Comparison of ENCODE assay signal across 16 cellular contexts in the genomic region with DNA sequence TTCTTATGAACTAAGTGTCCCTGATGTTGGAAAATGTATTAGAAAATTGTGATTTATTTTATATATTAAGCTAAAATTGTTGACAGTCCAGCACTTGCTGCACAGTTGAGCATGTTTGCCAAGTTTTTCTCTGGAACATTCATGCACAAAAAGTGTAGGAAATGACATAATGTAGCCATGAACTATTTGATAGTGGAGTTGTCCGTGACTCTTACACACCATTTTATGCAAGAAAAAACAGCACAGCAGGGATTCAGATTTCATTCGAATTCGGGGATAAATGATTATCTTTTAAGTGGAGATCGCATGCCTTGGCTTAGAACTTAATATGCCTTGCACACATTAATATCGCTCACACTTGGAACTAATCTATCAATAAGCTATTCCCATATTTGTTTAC.
DNase-seq lines count a peak whose midpoint lies in the region; ATAC-seq, FAIRE-seq and TF ChIP-seq lines count a peak whose summit lies in the region.
"Had no signal": no experiment of that assay in that cellular context is flagged by ENCODE, and none has a peak within 500 bp of the region (broad histone marks: within the 10 kb centered on the region; RNA-seq: fewer than 3 reads in every experiment).

No MANE protein-coding gene starts in this region.

- no peaks in the 10 kb centered on the region for H3F3A ChIP-seq in PC-3 (ENCODE audit: low read length, unreplicated experiment)

- H3K36me3 ChIP-seq in bronchial epithelial cell (ENCODE audit: control insufficient read depth, insufficient read depth, low read length) (no peaks in the 10 kb centered on the region), PC-3 (ENCODE audit: low read depth, low read length) (no peaks in the 10 kb centered on the region), mesendoderm (ENCODE audit: control insufficient read depth, insufficient read depth, low read length) (no peaks in the 10 kb centered on the region)

- CTCF ChIA-PET in PC-3 (lab: Charles Lee), result no interaction called here

- no peak overlapping the region for H2AK5ac ChIP-seq in mesendoderm (ENCODE audit: low read length)

- H4K5ac ChIP-seq in mesendoderm (ENCODE audit: low read length), result no peak overlapping the region

- H3K4me2 ChIP-seq in PC-3 (ENCODE audit: low read length) (no peak overlapping the region), mesendoderm (ENCODE audit: low read length) (no peak overlapping the region)
- H3K4me2 ChIP-seq: GM23338 had no signal

- H2BK5ac ChIP-seq in mesendoderm (ENCODE audit: low read length), result no peak overlapping the region

- TF ChIP-seq CTCF in bronchial epithelial cell (IDR thresholded peaks at IDR 0.05; ENCODE audit: insufficient read depth, low read length, severe bottlenecking) (no peak), fibroblast of pulmonary artery (IDR thresholded peaks at IDR 0.05; ENCODE audit: low read length, missing control alignments) (no peak), PC-3 (conservative IDR thresholded peaks at IDR 0.05; ENCODE audit: low read depth, low read length) (no peak)

- no peaks in the 10 kb centered on the region for H4K20me1 ChIP-seq in PC-3 (ENCODE audit: low read length)

- no peak overlapping the region for H3K9ac ChIP-seq in PC-3 (ENCODE audit: low read length)
- H3K9ac ChIP-seq in mesendoderm (ENCODE audit: low read length), result no peak overlapping the region

- H3K79me2 ChIP-seq in PC-3 (ENCODE audit: low read length), result no peaks in the 10 kb centered on the region
- H3K79me2 ChIP-seq in mesendoderm (ENCODE audit: control insufficient read depth, insufficient read depth, low read length), result no peaks in the 10 kb centered on the region

- H3K4me3 ChIP-seq in bronchial epithelial cell (ENCODE audit: low read depth, low read length) (no peak overlapping the region), fibroblast of pulmonary artery (replicated peaks; ENCODE audit: low read depth, low read length) (no peak overlapping the region), PC-3 (ENCODE audit: low read length) (no peak overlapping the region), mesendoderm (ENCODE audit: low read length) (no peak overlapping the region)
- H3K4me3 ChIP-seq: GM23338 had no signal

- H2BK120ac ChIP-seq in mesendoderm (ENCODE audit: low read depth, low read length), result no peak overlapping the region

- H2BK15ac ChIP-seq in mesendoderm (replicated peaks; ENCODE audit: low read depth), result no peak overlapping the region

- no peak overlapping the region for H4K8ac ChIP-seq in mesendoderm (ENCODE audit: low read depth, low read length)

- H3K27ac ChIP-seq in PC-3 (ENCODE audit: low read length), result no peak overlapping the region
- H3K27ac ChIP-seq in mesendoderm (ENCODE audit: low read depth, low read length), result no peak overlapping the region

- POLR2A ChIA-PET in PC-3 (lab: Charles Lee; ENCODE audit: unreplicated experiment), result no interaction called here

- H3K9me3 ChIP-seq in PC-3 (ENCODE audit: low read length), result no peaks in the 10 kb centered on the region

- FAIRE-seq in HTR-8/SVneo (lab: Jason Lieb, UNC), result peak; percentile 42
- no peak for FAIRE-seq in bronchial epithelial cell (lab: Jason Lieb, UNC)
- FAIRE-seq: GM19239 had no signal

- no peak overlapping the region for H3K56ac ChIP-seq in mesendoderm (ENCODE audit: low read length)

- H3K18ac ChIP-seq in mesendoderm (ENCODE audit: low read length), result no peak overlapping the region

- WGBS in mesendoderm (ENCODE audit: extremely low coverage, insufficient coverage, low lambda C conversion rate), result no CpG with 5 or more reads among the region's 5 CpGs

- no peaks in the 10 kb centered on the region for H3K27me3 ChIP-seq in bronchial epithelial cell (ENCODE audit: control insufficient read depth, insufficient read depth, low read length)
- H3K27me3 ChIP-seq in PC-3 (ENCODE audit: low read length), result peaks cover 62% of the 10 kb centered on the region
- no peaks in the 10 kb centered on the region for H3K27me3 ChIP-seq in mesendoderm (ENCODE audit: insufficient read depth, low read length, poor library complexity)

- no peak for ATAC-seq in PC-3
- ATAC-seq: GM23338 had no signal

- DNase-seq in HTR-8/SVneo (ENCODE audit: insufficient read length, low spot score) (no peak), bronchial epithelial cell (ENCODE audit: low read depth) (peak; percentile 23), fibroblast of pulmonary artery (ENCODE audit: low read depth) (peak; percentile 67), PC-3 (no peak), mesendoderm (no peak), NCI-H1417 (lab: John Stamatoyannopoulos, UW) (no peak)
- no peak for DNase-seq in activated T-cell treated with anti-CD3 and anti-CD28 coated beads, Interleukin-2, amount 50 U/mL, for 48 hours
- DNase-seq: DMS79 treated with DMSO at 0.1 percent for 48 hours; MM.1S; NCI-H1092; NCI-H1694; NCI-H748 treated with DMSO at 0.1 percent for 48 hours; NK-92 treated with Interleukin-12 subunit alpha and Interleukin-12 subunit beta, amount 100 ng/mL, for 24 hours; SHP77 had no signal

- no peak overlapping the region for H2AFZ ChIP-seq in PC-3 (ENCODE audit: low read length)
- H2AFZ ChIP-seq: GM23338 had no signal

- H3K4me1 ChIP-seq in PC-3 (ENCODE audit: insufficient read depth, low read length) (no peaks in the 10 kb centered on the region), mesendoderm (ENCODE audit: control insufficient read depth, low read depth, low read length) (peaks cover 2% of the 10 kb centered on the region)

- BruUV-seq in PC-3 (replicated peaks; lab: Mats Ljungman, UMichigan), result no TSS peak

- no peak overlapping the region for H3K23ac ChIP-seq in mesendoderm (ENCODE audit: low read length)

- intact Hi-C loops in PC-3 (cut with micrococcal nuclease), result loop anchor here (1.0 to 10.0 kb wide), 3 partner anchors 352 to 464 kb away; no protein-coding TSS in a partner anchor

- H3K9me2 ChIP-seq in PC-3 (replicated peaks; ENCODE audit: low read length), result no peaks in the 10 kb centered on the region

- H3K4ac ChIP-seq in mesendoderm (ENCODE audit: low read depth, low read length), result no peak overlapping the region

- no peaks in the 10 kb centered on the region for H3K79me1 ChIP-seq in mesendoderm (ENCODE audit: low read length)

Comparison
In these comparisons a context has a peak if more than half of its experiments do, and no peak if none do; other contexts are left out.
1. DNase-seq: peak in bronchial epithelial cell (single experiment) and fibroblast of pulmonary artery (single experiment); none in HTR-8/SVneo (single experiment), activated T-cell treated with anti-CD3 and anti-CD28 coated beads, Interleukin-2, amount 50 U/mL, for 48 hours (0 of 2), PC-3 (single experiment), mesendoderm (single experiment) and NCI-H1417 (0 of 3).